Comparison of ENCODE assay signal across 9 cellular contexts in genomic region chr16:69286941-69287713, GRCh38. TPM values are rescaled to one million over a fixed set of nuclear protein-coding genes. Genes with fewer than 3 reads are reported as not detected.
DNase-seq lines count a peak whose midpoint lies in the region; ATAC-seq, FAIRE-seq and TF ChIP-seq lines count a peak whose summit lies in the region.
"Had no signal": no experiment of that assay in that cellular context is flagged by ENCODE, and none has a peak within 500 bp of the region (broad histone marks: within the 10 kb centered on the region; RNA-seq: fewer than 3 reads in every experiment).

No MANE protein-coding gene starts in this region.

- H3K36me3 Mint-ChIP-seq in activated naive CD4-positive, alpha-beta T cell treated with anti-CD3 and anti-CD28 coated beads, Interleukin-2, amount 50 U/mL, for 72 hours, result no peaks in the 10 kb centered on the region

- H3K9me3 Mint-ChIP-seq in activated naive CD4-positive, alpha-beta T cell treated with anti-CD3 and anti-CD28 coated beads, Interleukin-2, amount 50 U/mL, for 72 hours, result no peaks in the 10 kb centered on the region

- in situ Hi-C loops in GM13977 (cut with MboI; ENCODE audit: low pct_unique_long_range_greater_than_20kb, low sequenced_read_pairs, unreplicated experiment), result loop anchor here (10.0 to 25.0 kb wide), 2 partner anchors 132 to 400 kb away; no protein-coding TSS in a partner anchor

- CTCF ChIA-PET in BJ (lab: Yijun Ruan, JAX), result interaction anchor here (0.6 to 6.4 kb wide), 20 partner anchors 8 to 160 kb away, joined by 3 to 98 read pairs (median 4); no protein-coding TSS in a partner anchor

- DNase-seq in BJ (ENCODE audit: low read depth) (no peak), GM13977 (ENCODE audit: low spot score) (peak; percentile 51), NCI-H748 (lab: John Stamatoyannopoulos, UW; ENCODE audit: unreplicated experiment) (peak; percentile 34), left ventricle myocardium inferior (peak; percentile 62), small intestine (peak; percentile 70), ecto neural progenitor cell (ENCODE audit: low spot score) (no peak)
- peak in 1 of 2 donors; percentile 63 for DNase-seq in activated naive CD4-positive, alpha-beta T cell treated with anti-CD3 and anti-CD28 coated beads, Interleukin-2, amount 50 U/mL, for 72 hours (ENCODE audit: low spot score in 2 of 2)

- H3K9me3 ChIP-seq in left ventricle myocardium inferior (replicated peaks) (no peaks in the 10 kb centered on the region), small intestine (ENCODE audit: control insufficient read depth, low read depth) (no peaks in the 10 kb centered on the region)
- H3K9me3 ChIP-seq: neutrophil had no signal

- peak; percentile 67 for FAIRE-seq in small intestine (lab: Jason Lieb, UNC)

- POLR2A ChIA-PET in BJ (lab: Charles Lee), result no interaction called here

- peaks cover 19% of the 10 kb centered on the region for H3K4me1 ChIP-seq in left ventricle myocardium inferior
- H3K4me1 ChIP-seq in small intestine (ENCODE audit: control insufficient read depth in 2 of 2, insufficient read depth in 1 of 2, low read depth in 1 of 2, low read length in 1 of 2), result no peaks in the 10 kb centered on the region

- H3K27me3 ChIP-seq in BJ (ENCODE audit: control insufficient read depth, insufficient read depth, low read length) (no peaks in the 10 kb centered on the region), left ventricle myocardium inferior (ENCODE audit: low read depth) (no peaks in the 10 kb centered on the region), small intestine (ENCODE audit: control insufficient read depth in 2 of 2, insufficient read depth in 2 of 2, low read length in 2 of 2) (no peaks in the 10 kb centered on the region)
- H3K27me3 ChIP-seq: neutrophil had no signal

- peak; percentile 37; the same call in 1 of the 2 replicates for TF ChIP-seq CTCF in BJ (IDR thresholded peaks at IDR 0.05; ENCODE audit: insufficient read depth, low read depth, low read length)
- peak; percentile 39 for TF ChIP-seq CTCF in GM13977 (IDR thresholded peaks at IDR 0.05; ENCODE audit: extremely low read depth, insufficient read depth, missing control alignments)
- TF ChIP-seq CTCF in left ventricle myocardium inferior (IDR thresholded peaks at IDR 0.05; ENCODE audit: borderline replicate concordance), result peak; percentile 77

- WGBS in small intestine, 3 donors, result 71 to 80% (median 76%) methylated on average over 13 of the region's 13 CpGs

- peak overlapping the region in 1 of 2 donors; percentile 68 for H3K27ac Mint-ChIP-seq in activated naive CD4-positive, alpha-beta T cell treated with anti-CD3 and anti-CD28 coated beads, Interleukin-2, amount 50 U/mL, for 72 hours

- no peak overlapping the region for H3K4me3 ChIP-seq in BJ (ENCODE audit: low read depth, low read length)
- no peak overlapping the region for H3K4me3 ChIP-seq in left ventricle myocardium inferior
- no peak overlapping the region for H3K4me3 ChIP-seq in small intestine (ENCODE audit: low read depth in 1 of 2, low read length in 2 of 2)

- H3K27ac ChIP-seq in left ventricle myocardium inferior (replicated peaks) (peak overlapping the region; percentile 32), small intestine (ENCODE audit: low read depth in 1 of 2, low read length in 1 of 2) (no peak overlapping the region)
- H3K27ac ChIP-seq: neutrophil had no signal

- ATAC-seq in activated naive CD4-positive, alpha-beta T cell treated with anti-CD3 and anti-CD28 coated beads, Interleukin-2, amount 50 U/mL, for 72 hours, result peak; percentile 13 to 28
- no peak for ATAC-seq in GM18907 (IDR thresholded peaks at IDR 0.05; ENCODE audit: unreplicated experiment)

- intact Hi-C loops in left ventricle myocardium inferior (cut with micrococcal nuclease), result loop anchor here (2.0 kb wide), 1 partner anchor 136 kb away; no protein-coding TSS in a partner anchor

- H3K36me3 ChIP-seq in BJ (ENCODE audit: control insufficient read depth, insufficient read depth, low read length), result peaks cover 2% of the 10 kb centered on the region; the same call in 1 of the 2 replicates
- H3K36me3 ChIP-seq in left ventricle myocardium inferior, result peaks cover 13% of the 10 kb centered on the region
- H3K36me3 ChIP-seq in small intestine (ENCODE audit: control insufficient read depth in 2 of 2, insufficient read depth in 2 of 2, low read length in 2 of 2), result no peaks in the 10 kb centered on the region

RNA-seq across cellular contexts. Expression of gene VPS4A, which starts 24.0 kb away (rescaled TPM):
- polyA plus RNA-seq in BJ (2011; rRNA removed) (14.5 and 19.4 TPM in 2 replicates), small intestine (10 to 100 TPM; 23.0 to 42.7 (median 40.5) TPM)
- 24.5 and 25.1 TPM in 2 replicates for polyA minus RNA-seq in BJ (2011; rRNA and poly(A)+ RNA removed)
- total RNA-seq in activated naive CD4-positive, alpha-beta T cell treated with anti-CD3 and anti-CD28 coated beads, Interleukin-2, amount 50 U/mL, for 72 hours, result 10 to 100 TPM; 23.1 to 29.1 TPM
- 27.4 TPM for total RNA-seq in left ventricle myocardium inferior

RNA-seq across cellular contexts. Expression of gene PDF, which starts 43.3 kb away (rescaled TPM):
- polyA plus RNA-seq in BJ (2011; rRNA removed) (4.0 and 6.4 TPM in 2 replicates), small intestine (10 to 100 TPM in 1 of 3 donors, 1 to 10 TPM in 2; 3.8 to 18.1 (median 4.6) TPM)
- polyA minus RNA-seq in BJ (2011; rRNA and poly(A)+ RNA removed), result 1.9 TPM in 2 replicates
- total RNA-seq in activated naive CD4-positive, alpha-beta T cell treated with anti-CD3 and anti-CD28 coated beads, Interleukin-2, amount 50 U/mL, for 72 hours, result 10 to 100 TPM in 1 of 2 donors, 1 to 10 TPM in 1; 7.3 to 17.4 TPM
- 6.0 TPM for total RNA-seq in left ventricle myocardium inferior

RNA-seq across cellular contexts. Expression of gene COG8, which starts 52.2 kb away (rescaled TPM):
- polyA plus RNA-seq in BJ (2011; rRNA removed) (25.2 and 31.6 TPM in 2 replicates), small intestine (10 to 100 TPM; 13.0 to 24.0 (median 14.5) TPM)
- 31.0 and 38.8 TPM in 2 replicates for polyA minus RNA-seq in BJ (2011; rRNA and poly(A)+ RNA removed)
- 10 to 100 TPM; 26.9 to 28.2 TPM for total RNA-seq in activated naive CD4-positive, alpha-beta T cell treated with anti-CD3 and anti-CD28 coated beads, Interleukin-2, amount 50 U/mL, for 72 hours
- total RNA-seq in left ventricle myocardium inferior, result 24.1 TPM

RNA-seq across cellular contexts. Expression of gene NIP7, which starts 52.4 kb away (rescaled TPM):
- polyA plus RNA-seq in BJ (2011; rRNA removed), result 6.4 and 9.1 TPM in 2 replicates
- 5.9 and 6.3 TPM in 2 replicates for polyA minus RNA-seq in BJ (2011; rRNA and poly(A)+ RNA removed)
- 10 to 100 TPM; 35.8 to 44.7 TPM for total RNA-seq in activated naive CD4-positive, alpha-beta T cell treated with anti-CD3 and anti-CD28 coated beads, Interleukin-2, amount 50 U/mL, for 72 hours
- 8.2 TPM for total RNA-seq in left ventricle myocardium inferior
- 10 to 100 TPM; 15.1 to 16.4 (median 15.2) TPM for polyA plus RNA-seq in small intestine

Comparison
In these comparisons a context has a peak if more than half of its experiments do, and no peak if none do; other contexts are left out.
1. DNase-seq: peak in GM13977 (single experiment), NCI-H748 (single experiment), left ventricle myocardium inferior (single experiment) and small intestine (single experiment); none in BJ (single experiment) and ecto neural progenitor cell (single experiment).
2. Peak in every context shown above with its lines, with median percentiles within 50 percentile points of each other: CTCF ChIP-seq.